In genomic region chr3:148998297-148998696, GRCh38 we compare ENCODE assay signal across 15 cellular contexts. TPM values are rescaled to one million over a fixed set of nuclear protein-coding genes. Genes with fewer than 3 reads are reported as not detected.
A peak's percentile ranks its signal among the peaks of the same experiment; 100 is the strongest.
DNase-seq lines count a peak whose midpoint lies in the region; ATAC-seq lines count a peak whose summit lies in the region.
"Had no signal": no experiment of that assay in that cellular context is flagged by ENCODE, and none has a peak within 500 bp of the region (broad histone marks: within the 10 kb centered on the region; RNA-seq: fewer than 3 reads in every experiment).

No MANE protein-coding gene starts in this region.

- H4K8ac ChIP-seq in mesenchymal stem cell (ENCODE audit: low read length) = no peak overlapping the region

- H3K27me3 ChIP-seq in GM23248 (replicated peaks; ENCODE audit: insufficient read depth) = no peaks in the 10 kb centered on the region
- no peaks in the 10 kb centered on the region for H3K27me3 ChIP-seq in adipocyte (replicated peaks; ENCODE audit: control insufficient read depth, insufficient read depth, low read length)
- no peaks in the 10 kb centered on the region for H3K27me3 ChIP-seq in mesenchymal stem cell (ENCODE audit: control insufficient read depth in 1 of 2, insufficient read depth in 1 of 2, low read length in 2 of 2)

- H3K9me2 ChIP-seq in GM23248 (ENCODE audit: insufficient read depth) = no peaks in the 10 kb centered on the region

- H2BK12ac ChIP-seq in mesenchymal stem cell (ENCODE audit: low read length in 2 of 2) = no peak overlapping the region

- H3K4me3 ChIP-seq in GM23248 (no peak overlapping the region), adipocyte (ENCODE audit: low read length) (no peak overlapping the region), mesenchymal stem cell (ENCODE audit: insufficient read depth in 1 of 2, low read depth in 1 of 2, low read length in 2 of 2) (peak overlapping the region in 1 of 2 experiments; percentile 33)

- H3K4me1 ChIP-seq in GM23248 (ENCODE audit: insufficient read depth) = peaks cover 13% of the 10 kb centered on the region; the same call in 1 of the 2 replicates
- peaks cover 12% of the 10 kb centered on the region for H3K4me1 ChIP-seq in adipocyte (ENCODE audit: control insufficient read depth, insufficient read depth, low read length)
- peaks cover 4% of the 10 kb centered on the region for H3K4me1 ChIP-seq in mesenchymal stem cell (ENCODE audit: control insufficient read depth, insufficient read depth, low read depth, low read length)

- no peak overlapping the region for H3K18ac ChIP-seq in mesenchymal stem cell (ENCODE audit: low read depth in 1 of 2, low read length in 2 of 2)

- H3F3A ChIP-seq in GM23248 (ENCODE audit: insufficient read depth) = peaks cover 16% of the 10 kb centered on the region

- peaks cover 29% of the 10 kb centered on the region for H3K4me1 Mint-ChIP-seq in stimulated activated naive CD8-positive, alpha-beta T cell treated with anti-CD3 and anti-CD28 coated beads, Interleukin-15, amount 100 ng/mL, for 72 hours
- H3K4me1 Mint-ChIP-seq: nephron progenitor cell had no signal

- H3K9me3 ChIP-seq in GM23248 (ENCODE audit: low read depth) (no peaks in the 10 kb centered on the region), adipocyte (ENCODE audit: control insufficient read depth, low read length) (no peaks in the 10 kb centered on the region), mesenchymal stem cell (ENCODE audit: control insufficient read depth, low read length) (no peaks in the 10 kb centered on the region)

- peak; percentile 35 for DNase-seq in NOMO-1 treated with DMSO at 0.1 percent for 48 hours (lab: John Stamatoyannopoulos, UW; ENCODE audit: unreplicated experiment)
- no peak for DNase-seq in NOMO-1 treated with dmso at 0.1 percent for 144 hours (lab: John Stamatoyannopoulos, UW; ENCODE audit: unreplicated experiment)
- DNase-seq in GM23248 = peak; percentile 34
- DNase-seq in adipocyte (ENCODE audit: low read depth) = peak; percentile 52
- DNase-seq in mesenchymal stem cell = no peak
- DNase-seq in stimulated activated naive CD8-positive, alpha-beta T cell treated with anti-CD3 and anti-CD28 coated beads, Interleukin-15, amount 100 ng/mL, for 72 hours = no peak
- DNase-seq: Calu3, cerebellar nuclear complex, nephron progenitor cell, SHP77, T1000 had no signal

- H3K14ac ChIP-seq in mesenchymal stem cell (ENCODE audit: low read length in 2 of 2) = no peak overlapping the region

- no peak overlapping the region for H3K4ac ChIP-seq in mesenchymal stem cell (ENCODE audit: low read depth in 1 of 2, low read length in 2 of 2)

- H3K27ac ChIP-seq in GM23248 (peak overlapping the region; percentile 49), mesenchymal stem cell (ENCODE audit: low read length, poor library complexity, severe bottlenecking) (no peak overlapping the region)

- ATAC-seq in GM18519 (IDR thresholded peaks at IDR 0.05; ENCODE audit: low FRiP score, unreplicated experiment) (no peak), GM18517 (IDR thresholded peaks at IDR 0.05; ENCODE audit: unreplicated experiment) (no peak)
- no peak for ATAC-seq in stimulated activated naive CD8-positive, alpha-beta T cell treated with anti-CD3 and anti-CD28 coated beads, Interleukin-15, amount 100 ng/mL, for 72 hours

- H3K4me2 ChIP-seq in GM23248 (ENCODE audit: unreplicated experiment) (peak overlapping the region; percentile 39), mesenchymal stem cell (ENCODE audit: low read length, poor library complexity, severe bottlenecking) (no peak overlapping the region)

- H2AK5ac ChIP-seq in mesenchymal stem cell (ENCODE audit: low read length, severe bottlenecking) = no peak overlapping the region

- peaks cover 17% of the 10 kb centered on the region for H3K79me2 ChIP-seq in GM23248 (ENCODE audit: insufficient read depth)

- in situ Hi-C loops in GM23248 (cut with MboI) = no loop called here

- no peak overlapping the region for H4K91ac ChIP-seq in mesenchymal stem cell (ENCODE audit: low read length)

- H3K27ac Mint-ChIP-seq in stimulated activated naive CD8-positive, alpha-beta T cell treated with anti-CD3 and anti-CD28 coated beads, Interleukin-15, amount 100 ng/mL, for 72 hours = no peak overlapping the region
- H3K27ac Mint-ChIP-seq: activated naive CD4-positive, alpha-beta T cell treated with anti-CD3 and anti-CD28 coated beads for 36 hours; nephron progenitor cell had no signal

- H3K36me3 ChIP-seq in GM23248 (ENCODE audit: low read depth) (peaks cover 18% of the 10 kb centered on the region), adipocyte (ENCODE audit: control insufficient read depth, insufficient read depth, low read length, severe bottlenecking) (peaks cover 70% of the 10 kb centered on the region), mesenchymal stem cell (ENCODE audit: control insufficient read depth in 1 of 2, insufficient read depth in 2 of 2, low read depth in 1 of 2, low read length in 2 of 2) (peaks cover 8 to 73% of the 10 kb centered on the region in 2 experiments)

- no peak overlapping the region; the same call in 1 of the 2 replicates for H3K9ac ChIP-seq in GM23248
- H3K9ac ChIP-seq in adipocyte (ENCODE audit: low read length) = peak overlapping the region; percentile 58
- peak overlapping the region; percentile 67 for H3K9ac ChIP-seq in mesenchymal stem cell (ENCODE audit: low read length)

- H2AFZ ChIP-seq in GM23248 (0 out of 2 replicates have a peak overlapping the region, but pooled peaks have one; percentile 64), mesenchymal stem cell (ENCODE audit: low read depth, low read length) (no peak overlapping the region)

- no peak overlapping the region for H2BK5ac ChIP-seq in mesenchymal stem cell (ENCODE audit: low read depth, low read length, poor library complexity, severe bottlenecking)

- H4K20me1 ChIP-seq in GM23248 (ENCODE audit: insufficient read depth) = no peaks in the 10 kb centered on the region; the same call in 1 of the 2 replicates

- H3K27me3 Mint-ChIP-seq in stimulated activated naive CD8-positive, alpha-beta T cell treated with anti-CD3 and anti-CD28 coated beads, Interleukin-15, amount 100 ng/mL, for 72 hours = no peaks in the 10 kb centered on the region
- H3K27me3 Mint-ChIP-seq: stimulated activated naive CD8-positive, alpha-beta T cell treated with anti-CD3 and anti-CD28 coated beads, Interleukin-15, Interleukin-2, amounts not matched to agents 100 ng/mL and 50 ng/mL, for 24 hours had no signal

- H3K23ac ChIP-seq in mesenchymal stem cell (ENCODE audit: low read length in 2 of 2) = no peak overlapping the region

- no peak overlapping the region for H3K4me3 Mint-ChIP-seq in stimulated activated naive CD8-positive, alpha-beta T cell treated with anti-CD3 and anti-CD28 coated beads, Interleukin-15, amount 100 ng/mL, for 72 hours
- H3K4me3 Mint-ChIP-seq: activated naive CD4-positive, alpha-beta T cell treated with anti-CD3 and anti-CD28 coated beads for 36 hours; nephron progenitor cell; stimulated activated naive CD8-positive, alpha-beta T cell treated with anti-CD3 and anti-CD28 coated beads, Interleukin-15, Interleukin-2, amounts not matched to agents 100 ng/mL and 50 ng/mL, for 24 hours had no signal

- no peak overlapping the region for H2BK15ac ChIP-seq in mesenchymal stem cell (ENCODE audit: low read depth, poor library complexity, severe bottlenecking)

- WGBS in GM23248 (ENCODE audit: low coverage in 1 of 2, low lambda C conversion rate in 2 of 2, missing lambda C conversion rate in 2 of 2), 2 experiments = 86 to 89% methylated on average over 5 of the region's 5 CpGs
- no CpG with 5 or more reads among the region's 5 CpGs for WGBS in mesenchymal stem cell

- H3K79me1 ChIP-seq in mesenchymal stem cell (replicated peaks; ENCODE audit: low read length, poor library complexity, severe bottlenecking) = peaks cover 17% of the 10 kb centered on the region

- H2BK120ac ChIP-seq in mesenchymal stem cell (ENCODE audit: low read depth, low read length) = no peak overlapping the region

- no peaks in the 10 kb centered on the region for H3K9me3 Mint-ChIP-seq in stimulated activated naive CD8-positive, alpha-beta T cell treated with anti-CD3 and anti-CD28 coated beads, Interleukin-15, amount 100 ng/mL, for 72 hours
- H3K9me3 Mint-ChIP-seq: activated naive CD4-positive, alpha-beta T cell treated with anti-CD3 and anti-CD28 coated beads for 36 hours; nephron progenitor cell; stimulated activated naive CD8-positive, alpha-beta T cell treated with anti-CD3 and anti-CD28 coated beads, Interleukin-15, Interleukin-2, amounts not matched to agents 100 ng/mL and 50 ng/mL, for 24 hours had no signal

RNA-seq across cellular contexts. Expression of gene GYG1, which starts 7.0 kb away (rescaled TPM):
- total RNA-seq in GM23248 (2014; rRNA removed; shearing (Covaris generic)) = 26.2 and 39.2 TPM in 2 replicates
- 57.2 and 58.1 TPM in 2 replicates for polyA plus RNA-seq in GM23248 (2016; fragmentation: Nextera tagmentation; extraction: Ambion mirVana)
- polyA plus RNA-seq in mesenchymal stem cell (2013, experiment 1 of 2) = 59.2 TPM
- polyA plus RNA-seq in mesenchymal stem cell (2013, experiment 2 of 2) = 59.2 TPM

Comparison
In these comparisons a context has a peak if more than half of its experiments do, and no peak if none do; other contexts are left out.
1. DNase-seq: peak in NOMO-1 treated with DMSO at 0.1 percent for 48 hours (single experiment), GM23248 (single experiment) and adipocyte (single experiment); none in NOMO-1 treated with dmso at 0.1 percent for 144 hours (single experiment), mesenchymal stem cell (single experiment) and stimulated activated naive CD8-positive, alpha-beta T cell treated with anti-CD3 and anti-CD28 coated beads, Interleukin-15, amount 100 ng/mL, for 72 hours (0 of 2).